Comparison of ENCODE assay signal across 20 cellular contexts in genomic region chr20:41204304-41205265, GRCh38.
DNase-seq lines count a peak whose midpoint lies in the region; ATAC-seq, FAIRE-seq and TF ChIP-seq lines count a peak whose summit lies in the region.
"Had no signal": no experiment of that assay in that cellular context is flagged by ENCODE, and none has a peak within 500 bp of the region (broad histone marks: within the 10 kb centered on the region; RNA-seq: fewer than 3 reads in every experiment).

No MANE protein-coding gene starts in this region.

- H3K4me3 ChIP-seq in right atrium auricular region (no peak overlapping the region), endothelial cell of umbilical vein (replicated peaks in 1 of 3; ENCODE audit: insufficient read depth in 1 of 3, low read depth in 1 of 3, low read length in 3 of 3) (no peak overlapping the region), Caco-2 (ENCODE audit: low read depth, low read length) (no peak overlapping the region)
- H3K4me3 ChIP-seq in naive thymus-derived CD4-positive, alpha-beta T cell (ENCODE audit: low read length), result no peak overlapping the region
- H3K4me3 ChIP-seq: GM23248 had no signal

- dilution Hi-C loops in endothelial cell of umbilical vein (cut with MboI; ENCODE audit: extremely low pct_ligation_motif_present, low sequenced_read_pairs), result no loop called here

- H3K9ac ChIP-seq in endothelial cell of umbilical vein (replicated peaks; ENCODE audit: extremely low read depth, insufficient read depth, low read length), result no peak overlapping the region
- H3K9ac ChIP-seq: GM23248 had no signal

- no peak for TF ChIP-seq POLR2A in endothelial cell of umbilical vein (IDR thresholded peaks at IDR 0.05; ENCODE audit: low read depth, low read length)

- no peaks in the 10 kb centered on the region for H3K79me2 ChIP-seq in endothelial cell of umbilical vein (ENCODE audit: control insufficient read depth, insufficient read depth, low read length)

- TF ChIP-seq CTCF in right atrium auricular region (IDR thresholded peaks at IDR 0.05) (no peak), endothelial cell of umbilical vein (IDR thresholded peaks at IDR 0.05; ENCODE audit: extremely low read depth in 1 of 2, insufficient read depth in 1 of 2, low read depth in 1 of 2, low read length in 2 of 2) (no peak), Caco-2 (IDR thresholded peaks at IDR 0.05; ENCODE audit: insufficient read depth in 1 of 2, low read depth in 1 of 2, low read length in 1 of 2, severe bottlenecking in 1 of 2, unreplicated experiment in 1 of 2) (no peak)

- no peak overlapping the region for H3K27ac Mint-ChIP-seq in activated naive CD4-positive, alpha-beta T cell treated with anti-CD3 and anti-CD28 coated beads, Interleukin-2, amount 10 ng/mL, durations not matched to agents 7 days and 5 days
- H3K27ac Mint-ChIP-seq in Caco-2 (ENCODE audit: unreplicated experiment), result no peak overlapping the region
- H3K27ac Mint-ChIP-seq in naive thymus-derived CD4-positive, alpha-beta T cell, result no peak overlapping the region
- H3K27ac Mint-ChIP-seq: CD4-positive, CD25-positive, alpha-beta regulatory T cell had no signal

- H3K4me2 ChIP-seq in endothelial cell of umbilical vein (ENCODE audit: insufficient read depth, low read length), result no peak overlapping the region

- ATAC-seq in naive thymus-derived CD4-positive, alpha-beta T cell, result no peak

- intact Hi-C loops in cardiac septum (cut with DNase I), result no loop called here
- intact Hi-C loops in endothelial cell of umbilical vein (cut with micrococcal nuclease), result no loop called here
- intact Hi-C loops in Caco-2 (cut with micrococcal nuclease; ENCODE audit: unreplicated experiment), result no loop called here
- intact Hi-C loops in naive thymus-derived CD4-positive, alpha-beta T cell (cut with micrococcal nuclease), result no loop called here

- H3K27me3 ChIP-seq in right atrium auricular region (no peaks in the 10 kb centered on the region), endothelial cell of umbilical vein (ENCODE audit: control insufficient read depth in 2 of 2, insufficient read depth in 2 of 2, low read length in 2 of 2) (no peaks in the 10 kb centered on the region), Caco-2 (replicated peaks; ENCODE audit: control insufficient read depth, insufficient read depth, low read length) (no peaks in the 10 kb centered on the region)
- no peaks in the 10 kb centered on the region for H3K27me3 ChIP-seq in naive thymus-derived CD4-positive, alpha-beta T cell (ENCODE audit: control insufficient read depth in 2 of 2, insufficient read depth in 2 of 2, low read length in 2 of 2)

- H2AFZ ChIP-seq in endothelial cell of umbilical vein (ENCODE audit: low read depth, low read length), result no peak overlapping the region
- H2AFZ ChIP-seq: GM23248 had no signal

- no peaks in the 10 kb centered on the region for H3K4me1 Mint-ChIP-seq in activated naive CD4-positive, alpha-beta T cell treated with anti-CD3 and anti-CD28 coated beads, Interleukin-2, amount 10 ng/mL, durations not matched to agents 7 days and 5 days
- no peaks in the 10 kb centered on the region for H3K4me1 Mint-ChIP-seq in Caco-2 (ENCODE audit: low read depth, unreplicated experiment)
- H3K4me1 Mint-ChIP-seq in naive thymus-derived CD4-positive, alpha-beta T cell, result peaks cover 0 to 9% (median 5%) of the 10 kb centered on the region in 7 donors

- FAIRE-seq in endothelial cell of umbilical vein (lab: Jason Lieb, UNC), result no peak
- FAIRE-seq: G401.6, GM12891, GM19239 had no signal

- H3K9me3 Mint-ChIP-seq in activated naive CD4-positive, alpha-beta T cell treated with anti-CD3 and anti-CD28 coated beads, Interleukin-2, amount 10 ng/mL, durations not matched to agents 7 days and 5 days, result no peaks in the 10 kb centered on the region
- no peaks in the 10 kb centered on the region for H3K9me3 Mint-ChIP-seq in Caco-2 (ENCODE audit: unreplicated experiment)
- H3K9me3 Mint-ChIP-seq in naive thymus-derived CD4-positive, alpha-beta T cell, result peaks cover 0 to 9% (median 0%) of the 10 kb centered on the region in 11 donors

- no peaks in the 10 kb centered on the region for H3K9me1 ChIP-seq in endothelial cell of umbilical vein (replicated peaks; ENCODE audit: control insufficient read depth, extremely low read depth, insufficient read depth, low read length)

- peaks cover 0 to 8% of the 10 kb centered on the region in 2 donors for H3K4me1 ChIP-seq in right atrium auricular region
- peaks cover 18% of the 10 kb centered on the region for H3K4me1 ChIP-seq in endothelial cell of umbilical vein (ENCODE audit: control insufficient read depth, extremely low read depth, insufficient read depth, low read length)
- H3K4me1 ChIP-seq in Caco-2, result no peaks in the 10 kb centered on the region
- H3K4me1 ChIP-seq in naive thymus-derived CD4-positive, alpha-beta T cell (ENCODE audit: control insufficient read depth in 2 of 2, insufficient read depth in 2 of 2, low read length in 2 of 2), result no peaks in the 10 kb centered on the region

- BruUV-seq in endothelial cell of umbilical vein (replicated peaks; lab: Mats Ljungman, UMichigan), result TSS peak; percentile 17
- BruUV-seq in Caco-2 (replicated peaks; lab: Mats Ljungman, UMichigan), result no TSS peak

- H3K27ac ChIP-seq in right atrium auricular region (peak overlapping the region; percentile 8 to 21), endothelial cell of umbilical vein (ENCODE audit: insufficient read depth, low read depth, low read length) (no peak overlapping the region)
- no peak overlapping the region for H3K27ac ChIP-seq in naive thymus-derived CD4-positive, alpha-beta T cell (ENCODE audit: low read depth, low read length)
- H3K27ac ChIP-seq: GM23248 had no signal

- DNase-seq in right atrium auricular region (ENCODE audit: low spot score), result no peak
- no peak for DNase-seq in cardiac septum (ENCODE audit: low spot score)
- no peak for DNase-seq in endothelial cell of umbilical vein (ENCODE audit: low read depth, low spot score)
- DNase-seq in medulla oblongata (ENCODE audit: extremely low spot score), result peak; percentile 40
- no peak for DNase-seq in dermis blood vessel endothelial cell
- DNase-seq in activated naive CD4-positive, alpha-beta T cell treated with anti-CD3 and anti-CD28 coated beads, Interleukin-2, amount 10 ng/mL, durations not matched to agents 7 days and 5 days, result no peak
- DNase-seq in Caco-2, result no peak
- no peak for DNase-seq in naive thymus-derived CD4-positive, alpha-beta T cell
- DNase-seq: AML-193; Calu3; CD4-positive, CD25-positive, alpha-beta regulatory T cell; DMS79; GM23248; Kasumi-1; NCI-H1930; NCI-H2171 treated with DMSO at 0.1 percent for 48 hours; NCI-H82 had no signal

- POLR2A ChIA-PET in endothelial cell of umbilical vein (lab: Charles Lee), result no interaction called here
- POLR2A ChIA-PET in Caco-2 (lab: Charles Lee), result no interaction called here
- POLR2A ChIA-PET in naive thymus-derived CD4-positive, alpha-beta T cell (lab: Charles Lee), result no interaction called here

- H3K36me3 ChIP-seq in right atrium auricular region (peaks cover 27% of the 10 kb centered on the region), endothelial cell of umbilical vein (ENCODE audit: control insufficient read depth in 2 of 2, extremely low read depth in 1 of 2, insufficient read depth in 2 of 2, low read length in 2 of 2) (no peaks in the 10 kb centered on the region), Caco-2 (ENCODE audit: control insufficient read depth, insufficient read depth, low read length) (no peaks in the 10 kb centered on the region)
- H3K36me3 ChIP-seq in naive thymus-derived CD4-positive, alpha-beta T cell (ENCODE audit: control insufficient read depth in 2 of 3, insufficient read depth in 3 of 3, low read length in 3 of 3), result peaks cover 0 to 15% (median 0%) of the 10 kb centered on the region in 3 experiments

- no peaks in the 10 kb centered on the region for H3K27me3 Mint-ChIP-seq in activated naive CD4-positive, alpha-beta T cell treated with anti-CD3 and anti-CD28 coated beads, Interleukin-2, amount 10 ng/mL, durations not matched to agents 7 days and 5 days
- peaks cover 5% of the 10 kb centered on the region for H3K27me3 Mint-ChIP-seq in Caco-2 (ENCODE audit: insufficient read depth, unreplicated experiment)
- H3K27me3 Mint-ChIP-seq in naive thymus-derived CD4-positive, alpha-beta T cell, result peaks cover 0 to 16% (median 0%) of the 10 kb centered on the region in 5 donors

- H3K36me3 Mint-ChIP-seq in activated naive CD4-positive, alpha-beta T cell treated with anti-CD3 and anti-CD28 coated beads, Interleukin-2, amount 10 ng/mL, durations not matched to agents 7 days and 5 days, result peaks cover 8% of the 10 kb centered on the region
- no peaks in the 10 kb centered on the region for H3K36me3 Mint-ChIP-seq in Caco-2 (ENCODE audit: insufficient read depth, unreplicated experiment)
- H3K36me3 Mint-ChIP-seq in naive thymus-derived CD4-positive, alpha-beta T cell, result peaks cover 0 to 50% (median 27%) of the 10 kb centered on the region in 5 donors

- CTCF ChIA-PET in endothelial cell of umbilical vein (lab: Charles Lee) (no interaction called here), Caco-2 (lab: Charles Lee) (interaction anchor here (0.6 kb wide), 1 partner anchor 206 kb away, joined by 3 read pairs; no protein-coding TSS in a partner anchor)
- CTCF ChIA-PET in activated naive CD4-positive, alpha-beta T cell treated with anti-CD3 and anti-CD28 coated beads, Interleukin-2, amount 10 ng/mL, durations not matched to agents 7 days and 5 days (lab: Charles Lee), result no interaction called here
- CTCF ChIA-PET in naive thymus-derived CD4-positive, alpha-beta T cell (lab: Charles Lee), result interaction anchor here (0.5 kb wide), 1 partner anchor 87 kb away, joined by 3 read pairs; no protein-coding TSS in a partner anchor

- no peaks in the 10 kb centered on the region for H3K9me3 ChIP-seq in right atrium auricular region
- H3K9me3 ChIP-seq in endothelial cell of umbilical vein (replicated peaks; ENCODE audit: control insufficient read depth, insufficient read depth, low read length), result no peaks in the 10 kb centered on the region
- no peaks in the 10 kb centered on the region for H3K9me3 ChIP-seq in Caco-2
- no peaks in the 10 kb centered on the region for H3K9me3 ChIP-seq in naive thymus-derived CD4-positive, alpha-beta T cell (ENCODE audit: control insufficient read depth in 2 of 3, low read length in 3 of 3)

- no peaks in the 10 kb centered on the region for H4K20me1 ChIP-seq in endothelial cell of umbilical vein (replicated peaks; ENCODE audit: control insufficient read depth, extremely low read depth, insufficient read depth, low read length)

- H3K4me3 Mint-ChIP-seq in activated naive CD4-positive, alpha-beta T cell treated with anti-CD3 and anti-CD28 coated beads, Interleukin-2, amount 10 ng/mL, durations not matched to agents 7 days and 5 days, result no peak overlapping the region
- no peak overlapping the region for H3K4me3 Mint-ChIP-seq in Caco-2 (ENCODE audit: unreplicated experiment)
- no peak overlapping the region for H3K4me3 Mint-ChIP-seq in naive thymus-derived CD4-positive, alpha-beta T cell
- H3K4me3 Mint-ChIP-seq: CD4-positive, CD25-positive, alpha-beta regulatory T cell had no signal

TF ChIP-seq in endothelial cell of umbilical vein, 7 proteins besides CTCF, POLR2A, EP300 and RAD21:
- no peak for TF ChIP-seq JUN (IDR thresholded peaks at IDR 0.05; ENCODE audit: borderline replicate concordance, insufficient read depth, insufficient read length, low read depth)
- no peak for TF ChIP-seq EZH2 (IDR thresholded peaks at IDR 0.05; ENCODE audit: borderline replicate concordance, low read depth, low read length, severe bottlenecking)

Comparison
In these comparisons a context has a peak if more than half of its experiments do, and no peak if none do; other contexts are left out.
1. H3K27ac ChIP-seq: peak in right atrium auricular region (2 of 2); none in endothelial cell of umbilical vein (single experiment) and naive thymus-derived CD4-positive, alpha-beta T cell (single experiment).
2. CTCF ChIA-PET loops: an anchor here in Caco-2 (0.6 kb wide) and naive thymus-derived CD4-positive, alpha-beta T cell (0.5 kb wide); none called in endothelial cell of umbilical vein and activated naive CD4-positive, alpha-beta T cell treated with anti-CD3 and anti-CD28 coated beads, Interleukin-2, amount 10 ng/mL, durations not matched to agents 7 days and 5 days.